Comparison of ENCODE assay signal across 1 cellular context in genomic region chr2:176068037-176068832, GRCh38.
TF ChIP-seq lines count a peak whose summit lies in the region.

No MANE protein-coding gene starts in this region.

TF ChIP-seq in SK-N-SH, 30 proteins besides CTCF, POLR2A, EP300 and RAD21:
- TF ChIP-seq NRF1 (IDR thresholded peaks at IDR 0.05; ENCODE audit: low read depth, low read length) (no peak), RXRA (IDR thresholded peaks at IDR 0.05; ENCODE audit: borderline replicate concordance, low read depth) (no peak), EZH2phosphoT487 (IDR thresholded peaks at IDR 0.05; ENCODE audit: borderline replicate concordance, low read depth) (no peak), RFX5 (IDR thresholded peaks at IDR 0.05; ENCODE audit: low read length) (no peak)
TF ChIP-seq in SK-N-SH: peak in this region for 0.
